22 cellular contexts compared by ENCODE assay signal in the genomic region with DNA sequence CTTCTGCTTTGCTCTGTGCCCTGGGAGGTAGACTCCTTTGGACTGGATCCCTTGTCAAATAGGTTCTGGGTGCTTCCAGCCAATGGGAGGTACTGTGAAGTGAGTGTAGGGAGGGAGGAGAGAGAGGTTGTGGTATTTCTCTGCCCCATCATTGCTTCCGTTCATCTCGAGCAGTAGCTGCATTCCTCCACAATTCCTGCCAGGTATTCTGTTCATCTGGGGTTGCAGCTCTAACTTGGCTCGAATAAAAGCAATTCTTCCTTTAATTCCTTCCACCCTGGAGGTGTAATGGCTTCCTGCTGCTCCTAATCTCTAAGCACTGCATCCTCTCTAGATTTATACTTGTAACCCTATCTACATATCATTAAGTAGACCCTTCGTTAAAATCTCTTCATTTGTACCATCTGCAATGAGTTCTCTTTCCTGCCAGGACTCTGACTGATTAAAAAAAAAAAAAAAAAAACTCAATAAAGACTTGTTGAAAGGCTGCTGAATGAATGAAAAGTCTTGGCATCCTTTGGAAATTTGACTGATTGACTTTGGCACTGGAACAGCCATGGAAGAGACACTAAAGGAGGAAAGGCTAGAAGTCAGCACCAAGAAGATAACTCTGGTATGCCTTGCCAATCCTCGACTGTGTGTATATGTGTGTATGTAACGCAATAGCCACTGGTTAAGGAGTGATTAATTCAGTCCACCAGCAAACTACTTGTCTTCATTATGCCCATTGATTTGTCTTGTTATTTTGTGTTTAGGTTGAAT.
"Had no signal": no experiment of that assay in that cellular context is flagged by ENCODE, and none has a peak within 500 bp of the region (broad histone marks: within the 10 kb centered on the region; RNA-seq: fewer than 3 reads in every experiment).

No MANE protein-coding gene starts in this region.

- H3K9me3 Mint-ChIP-seq: activated CD8-positive, alpha-beta T cell treated with anti-CD3 and anti-CD28 coated beads for 36 hours; type B pancreatic cell had no signal

- H3K4me1 ChIP-seq: colonic mucosa, pancreas, stomach had no signal

- DNase-seq: activated CD4-positive, alpha-beta T cell treated with anti-CD3 and anti-CD28 coated beads, Interleukin-2, amount 10 ng/mL, durations not matched to agents 24 days and 14 days; activated CD8-positive, alpha-beta T cell treated with anti-CD3 and anti-CD28 coated beads for 36 hours; activated naive CD4-positive, alpha-beta T cell; activated naive CD8-positive, alpha-beta T cell treated with anti-CD3 and anti-CD28 coated beads for 36 hours; activated T-cell treated with anti-CD3 and anti-CD28 coated beads, Interleukin-2, amount 50 U/mL, for 1 hour; amygdala; brain microvascular endothelial cell; central memory CD4-positive, alpha-beta T cell; colonic mucosa; erythroblast; kidney glomerular epithelial cell; naive thymus-derived CD8-positive, alpha-beta T cell; pancreas; stimulated activated CD4-positive, alpha-beta T cell treated with anti-CD3 and anti-CD28 coated beads, Interleukin-4, amount 100 ng/mL, for 24 hours; stomach had no signal

- H3K4me2 ChIP-seq: smooth muscle cell had no signal

- H3K27ac Mint-ChIP-seq: activated CD4-positive, alpha-beta T cell treated with anti-CD3 and anti-CD28 coated beads, Interleukin-2, amount 10 ng/mL, durations not matched to agents 24 days and 14 days; activated CD8-positive, alpha-beta T cell treated with anti-CD3 and anti-CD28 coated beads for 36 hours; activated naive CD8-positive, alpha-beta T cell treated with anti-CD3 and anti-CD28 coated beads for 36 hours; activated T-helper 17 cell treated with anti-CD3 and anti-CD28 coated beads, Interleukin-2, amount 50 U/mL, for 72 hours; naive thymus-derived CD8-positive, alpha-beta T cell; stimulated activated effector memory CD8-positive, alpha-beta T cell treated with anti-CD3 and anti-CD28 coated beads, Interleukin-12 subunit alpha, Interleukin-12 subunit beta, amount 100 ng/mL, for 72 hours; T-helper 1 cell treated with Interleukin-12 subunit alpha and Interleukin-12 subunit beta and Interleukin-4 antibody, amounts not matched to agents 30 μg/mL and 1 μg/mL, for 36 hours; type B pancreatic cell had no signal

- H3K4me3 ChIP-seq: colonic mucosa, pancreas, smooth muscle cell, stomach had no signal

- H3K9me3 ChIP-seq: colonic mucosa, neutrophil, pancreas, stomach had no signal

- H3K27ac ChIP-seq: brain microvascular endothelial cell, colonic mucosa, neutrophil, pancreas, stomach had no signal

- H3K4me3 Mint-ChIP-seq: activated CD4-positive, alpha-beta T cell treated with anti-CD3 and anti-CD28 coated beads, Interleukin-2, amount 10 ng/mL, durations not matched to agents 24 days and 14 days; activated CD8-positive, alpha-beta T cell treated with anti-CD3 and anti-CD28 coated beads for 36 hours; activated naive CD8-positive, alpha-beta T cell treated with anti-CD3 and anti-CD28 coated beads for 36 hours; activated T-helper 17 cell treated with anti-CD3 and anti-CD28 coated beads, Interleukin-2, amount 50 U/mL, for 72 hours; naive thymus-derived CD8-positive, alpha-beta T cell; stimulated activated effector memory CD8-positive, alpha-beta T cell treated with anti-CD3 and anti-CD28 coated beads, Interleukin-12 subunit alpha, Interleukin-12 subunit beta, amount 100 ng/mL, for 72 hours; T-helper 1 cell treated with Interleukin-12 subunit alpha and Interleukin-12 subunit beta and Interleukin-4 antibody, amounts not matched to agents 30 μg/mL and 1 μg/mL, for 36 hours; type B pancreatic cell had no signal

- ATAC-seq: activated CD8-positive, alpha-beta T cell treated with anti-CD3 and anti-CD28 coated beads for 36 hours; activated T-helper 17 cell treated with anti-CD3 and anti-CD28 coated beads, Interleukin-2, amount 50 U/mL, for 72 hours; naive thymus-derived CD8-positive, alpha-beta T cell; pancreas; sciatic nerve; stimulated activated effector memory CD8-positive, alpha-beta T cell treated with anti-CD3 and anti-CD28 coated beads, Interleukin-12 subunit alpha, Interleukin-12 subunit beta, amount 100 ng/mL, for 72 hours had no signal

- H3K27me3 ChIP-seq: brain microvascular endothelial cell, colonic mucosa, neutrophil, pancreas, stomach had no signal

- H3K36me3 ChIP-seq: brain microvascular endothelial cell, colonic mucosa, neutrophil, pancreas, stomach had no signal

- H3K36me3 Mint-ChIP-seq: activated naive CD8-positive, alpha-beta T cell treated with anti-CD3 and anti-CD28 coated beads for 36 hours; naive thymus-derived CD8-positive, alpha-beta T cell; stimulated activated effector memory CD8-positive, alpha-beta T cell treated with anti-CD3 and anti-CD28 coated beads, Interleukin-12 subunit alpha, Interleukin-12 subunit beta, amount 100 ng/mL, for 72 hours; type B pancreatic cell had no signal

- H3K4me1 Mint-ChIP-seq: activated CD4-positive, alpha-beta T cell treated with anti-CD3 and anti-CD28 coated beads, Interleukin-2, amount 10 ng/mL, durations not matched to agents 24 days and 14 days; activated naive CD8-positive, alpha-beta T cell treated with anti-CD3 and anti-CD28 coated beads for 36 hours; activated T-helper 17 cell treated with anti-CD3 and anti-CD28 coated beads, Interleukin-2, amount 50 U/mL, for 72 hours; naive thymus-derived CD8-positive, alpha-beta T cell; stimulated activated effector memory CD8-positive, alpha-beta T cell treated with anti-CD3 and anti-CD28 coated beads, Interleukin-12 subunit alpha, Interleukin-12 subunit beta, amount 100 ng/mL, for 72 hours had no signal

- H3K27me3 Mint-ChIP-seq: activated CD4-positive, alpha-beta T cell treated with anti-CD3 and anti-CD28 coated beads, Interleukin-2, amount 10 ng/mL, durations not matched to agents 24 days and 14 days; activated CD8-positive, alpha-beta T cell treated with anti-CD3 and anti-CD28 coated beads for 36 hours; activated naive CD8-positive, alpha-beta T cell treated with anti-CD3 and anti-CD28 coated beads for 36 hours; naive thymus-derived CD8-positive, alpha-beta T cell had no signal
